In the genomic region with DNA sequence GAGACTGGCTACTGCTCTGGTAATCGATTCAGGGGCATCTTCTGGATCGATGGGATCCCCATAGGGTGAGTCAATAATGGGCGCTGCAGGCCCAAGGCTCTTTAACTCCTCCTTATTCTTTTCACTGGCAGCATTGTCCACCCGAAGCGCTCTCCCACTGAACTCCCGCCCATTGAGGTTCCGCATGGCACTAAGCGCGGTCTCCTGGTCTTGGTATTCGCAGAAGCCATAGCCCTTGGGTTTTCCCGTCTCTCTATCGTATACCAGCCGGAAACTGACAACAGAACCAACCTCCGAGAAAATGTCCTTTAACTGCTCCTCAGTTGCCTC, we compare ENCODE assay signal across 8 cellular contexts. TPM values are rescaled to one million over a fixed set of nuclear protein-coding genes. Genes with fewer than 3 reads are reported as not detected.
DNase-seq lines count a peak whose midpoint lies in the region; ATAC-seq and TF ChIP-seq lines count a peak whose summit lies in the region.

No MANE protein-coding gene starts in this region.

- TF ChIP-seq POLR2A in lower leg skin (IDR thresholded peaks at IDR 0.05), result no peak
- no peak for TF ChIP-seq POLR2A in tibial nerve (IDR thresholded peaks at IDR 0.05)

- in situ Hi-C loops in G401 (cut with HindIII; ENCODE audit: low sequenced_read_pairs), result no loop called here

- H3K9me3 Mint-ChIP-seq in CD8-positive, alpha-beta memory T cell, result no peaks in the 10 kb centered on the region
- no peaks in the 10 kb centered on the region for H3K9me3 Mint-ChIP-seq in brain

- no peaks in the 10 kb centered on the region for H3K36me3 ChIP-seq in CD8-positive, alpha-beta memory T cell (ENCODE audit: insufficient read depth, low read length)
- H3K36me3 ChIP-seq in HUES64 (ENCODE audit: insufficient read depth, low read length), result peaks cover 29% of the 10 kb centered on the region
- H3K36me3 ChIP-seq in tibial nerve, result peaks cover 0 to 9% (median 0%) of the 10 kb centered on the region in 3 donors

- H3K27ac ChIP-seq in CD8-positive, alpha-beta memory T cell (ENCODE audit: low read depth, low read length), result peak overlapping the region; percentile 96
- H3K27ac ChIP-seq in HUES64 (ENCODE audit: low read depth, low read length) (peak overlapping the region; percentile 88), tibial nerve (peak overlapping the region; percentile 87 to 97 (median 93))

- TF ChIP-seq CTCF in brain (conservative IDR thresholded peaks at IDR 0.05) (no peak), lower leg skin (IDR thresholded peaks at IDR 0.05) (no peak), tibial nerve (IDR thresholded peaks at IDR 0.05) (no peak)

- intact Hi-C loops in lower leg skin (cut with DNase I; ENCODE audit: low total_unique reads), result no loop called here

- H3K4me1 ChIP-seq in CD8-positive, alpha-beta memory T cell (ENCODE audit: insufficient read depth, low read length), result peaks cover 54% of the 10 kb centered on the region
- H3K4me1 ChIP-seq in HUES64 (ENCODE audit: insufficient read depth, low read length) (peaks cover 30% of the 10 kb centered on the region; the same call in 1 of the 2 replicates), tibial nerve (peaks cover 0 to 53% (median 25%) of the 10 kb centered on the region in 4 donors)

- 1% methylated on average over 14 of the region's 14 CpGs for WGBS in HUES64
- 0 to 1% methylated on average over 14 of the region's 14 CpGs for WGBS in lower leg skin, 2 donors
- 0 to 1% methylated on average over 14 of the region's 14 CpGs for WGBS in tibial nerve, 2 donors

- H3K4me3 ChIP-seq in CD8-positive, alpha-beta memory T cell (ENCODE audit: low read length), result peak overlapping the region; percentile 89
- H3K4me3 ChIP-seq in HUES64 (ENCODE audit: low read length), result peak overlapping the region; percentile 91
- peak overlapping the region; percentile 68 for H3K4me3 ChIP-seq in lower leg skin (ENCODE audit: low read depth, poor library complexity, severe bottlenecking)
- H3K4me3 ChIP-seq in tibial nerve, result peak overlapping the region; percentile 60 to 86 (median 75)

- no peaks in the 10 kb centered on the region for H3K9me3 ChIP-seq in CD8-positive, alpha-beta memory T cell (ENCODE audit: low read length)
- H3K9me3 ChIP-seq in HUES64 (ENCODE audit: insufficient read depth, low read depth, low read length) (no peaks in the 10 kb centered on the region), tibial nerve (no peaks in the 10 kb centered on the region)

- H3K27ac Mint-ChIP-seq in CD8-positive, alpha-beta memory T cell, result peak overlapping the region; percentile 98 to 100 (median 100)
- H3K27ac Mint-ChIP-seq in brain, result peak overlapping the region; percentile 100

- ATAC-seq in GM21528 (IDR thresholded peaks at IDR 0.05; ENCODE audit: low FRiP score, unreplicated experiment), result peak; percentile 45

- DNase-seq in CD8-positive, alpha-beta memory T cell, result no peak
- DNase-seq in lower leg skin (ENCODE audit: low spot score in 2 of 2) (no peak), tibial nerve (ENCODE audit: low spot score in 2 of 2) (no peak), retina (no peak), G401 (ENCODE audit: low spot score) (no peak)

- H3K4me3 Mint-ChIP-seq in CD8-positive, alpha-beta memory T cell, result peak overlapping the region; percentile 94 to 100 (median 99)
- H3K4me3 Mint-ChIP-seq in brain, result peak overlapping the region; percentile 98 to 100 (median 99)

- H3K36me3 Mint-ChIP-seq in CD8-positive, alpha-beta memory T cell, result peaks cover 0 to 42% (median 12%) of the 10 kb centered on the region in 3 donors
- H3K36me3 Mint-ChIP-seq in brain, result peaks cover 27% of the 10 kb centered on the region

- H3K9ac ChIP-seq in HUES64 (ENCODE audit: low read depth, low read length), result peak overlapping the region; percentile 96

- POLR2A ChIA-PET in CD8-positive, alpha-beta memory T cell (lab: Charles Lee), result no interaction called here

- CTCF ChIA-PET in CD8-positive, alpha-beta memory T cell (lab: Charles Lee), result no interaction called here

- no peaks in the 10 kb centered on the region for H3K27me3 ChIP-seq in CD8-positive, alpha-beta memory T cell (ENCODE audit: insufficient read depth, low read length, poor library complexity, severe bottlenecking)
- H3K27me3 ChIP-seq in HUES64 (ENCODE audit: insufficient read depth, low read length), result no peaks in the 10 kb centered on the region
- no peaks in the 10 kb centered on the region for H3K27me3 ChIP-seq in tibial nerve

- H3K4me1 Mint-ChIP-seq in CD8-positive, alpha-beta memory T cell, result peaks cover 48 to 62% (median 60%) of the 10 kb centered on the region in 3 donors
- peaks cover 64% of the 10 kb centered on the region for H3K4me1 Mint-ChIP-seq in brain

- H3K27me3 Mint-ChIP-seq in CD8-positive, alpha-beta memory T cell, result peaks cover 0 to 1% of the 10 kb centered on the region in 2 donors
- H3K27me3 Mint-ChIP-seq in brain, result peaks cover 8% of the 10 kb centered on the region

- TF ChIP-seq EP300 in tibial nerve (IDR thresholded peaks at IDR 0.05), result no peak

RNA-seq across cellular contexts. Expression of a gene that starts 0.3 kb away (rescaled TPM):
- total RNA-seq in CD8-positive, alpha-beta memory T cell, result 10 to 100 TPM; 29.0 to 29.3 TPM
- polyA plus RNA-seq in CD8-positive, alpha-beta memory T cell, result 13.6 TPM
- 24.3 TPM for polyA plus RNA-seq in HUES64 (2013, experiment 1 of 2)
- 26.2 TPM for polyA plus RNA-seq in HUES64 (2013, experiment 2 of 2)
- 16.1 TPM for polyA plus RNA-seq in brain (ENCODE audit: insufficient read depth, low read depth, low replicate concordance)
- 10 to 100 TPM; 11.8 to 15.5 (median 13.9) TPM for total RNA-seq in lower leg skin
- 10 to 100 TPM; 18.6 to 25.7 (median 20.8) TPM for total RNA-seq in tibial nerve
- 21.4 and 21.6 TPM in 2 replicates for total RNA-seq in G401 (2014; rRNA removed; shearing (Covaris generic))
